Comparison of ENCODE assay signal across 30 cellular contexts in genomic region chr7:76408121-76408560, GRCh38. TPM values are rescaled to one million over a fixed set of nuclear protein-coding genes. Genes with fewer than 3 reads are reported as not detected.
"Had no signal": no experiment of that assay in that cellular context is flagged by ENCODE, and none has a peak within 500 bp of the region (broad histone marks: within the 10 kb centered on the region; RNA-seq: fewer than 3 reads in every experiment).

No MANE protein-coding gene starts in this region.

- H3K27ac Mint-ChIP-seq: activated naive CD4-positive, alpha-beta T cell treated with anti-CD3 and anti-CD28 coated beads, Interleukin-2, amount 50 U/mL, for 24 hours; activated naive CD8-positive, alpha-beta T cell treated with anti-CD3 and anti-CD28 coated beads, Interleukin-2, amount 50 U/mL, for 24 hours; activated T-helper 2 cell treated with anti-CD3 and anti-CD28 coated beads, Interferon-gamma antibody, Interleukin-2, Interleukin-4, amounts not matched to agents 10 μg/mL and 5 μg/mL and 100 μg/mL, durations not matched to agents 14 hours and 24 hours and 36 hours; effector memory CD8-positive, alpha-beta T cell; mesothelial cell of epicardium; stimulated activated memory B cell treated with anti-CD40 and anti-IgM and Interleukin-4, amounts not matched to agents 10 μg/mL and 1 μg/mL and 100 μg/mL, for 72 hours; T-helper 2 cell treated with Interferon-gamma antibody and Interleukin-4, amounts not matched to agents 5 μg/mL and 100 μg/mL, for 36 hours had no signal

- H3K36me3 Mint-ChIP-seq: activated naive CD4-positive, alpha-beta T cell treated with anti-CD3 and anti-CD28 coated beads, Interleukin-2, amount 50 U/mL, for 24 hours; mesothelial cell of epicardium; naive B cell; stimulated activated memory B cell treated with anti-CD40 and anti-IgM and Interleukin-4, amounts not matched to agents 10 μg/mL and 1 μg/mL and 100 μg/mL, for 72 hours had no signal

- H3K4me3 Mint-ChIP-seq: activated CD8-positive, alpha-beta T cell treated with anti-CD3 and anti-CD28 coated beads for 36 hours; activated naive CD4-positive, alpha-beta T cell treated with anti-CD3 and anti-CD28 coated beads, Interleukin-2, amount 50 U/mL, for 24 hours; activated naive CD8-positive, alpha-beta T cell treated with anti-CD3 and anti-CD28 coated beads, Interleukin-2, amount 50 U/mL, for 24 hours; effector memory CD8-positive, alpha-beta T cell; naive B cell; stimulated activated memory B cell treated with anti-CD40 and anti-IgM and Interleukin-4, amounts not matched to agents 10 μg/mL and 1 μg/mL and 100 μg/mL, for 72 hours; T-helper 2 cell treated with Interferon-gamma antibody and Interleukin-4, amounts not matched to agents 5 μg/mL and 100 μg/mL, for 36 hours had no signal

- ATAC-seq: activated CD4-positive, CD25-positive, alpha-beta regulatory T cell treated with anti-CD3 and anti-CD28 coated beads, Interleukin-2, amount 50 U/mL, for 24 hours; activated CD8-positive, alpha-beta T cell treated with anti-CD3 and anti-CD28 coated beads for 36 hours; activated naive CD8-positive, alpha-beta T cell treated with anti-CD3 and anti-CD28 coated beads, Interleukin-2, amount 50 U/mL, for 24 hours; effector memory CD8-positive, alpha-beta T cell; gastroesophageal sphincter; left colon; stimulated activated memory B cell treated with anti-CD40 and anti-IgM and Interleukin-4, amounts not matched to agents 10 μg/mL and 1 μg/mL and 100 μg/mL, for 72 hours had no signal

- H3K27me3 ChIP-seq: suprapubic skin had no signal

- H3K36me3 ChIP-seq: gastroesophageal sphincter, suprapubic skin, tibial artery had no signal

- H3K27me3 Mint-ChIP-seq: activated CD8-positive, alpha-beta T cell treated with anti-CD3 and anti-CD28 coated beads for 36 hours; activated naive CD4-positive, alpha-beta T cell treated with anti-CD3 and anti-CD28 coated beads, Interleukin-2, amount 50 U/mL, for 24 hours; stimulated activated memory B cell treated with anti-CD40 and anti-IgM and Interleukin-4, amounts not matched to agents 10 μg/mL and 1 μg/mL and 100 μg/mL, for 72 hours had no signal

- DNase-seq: activated CD4-positive, alpha-beta T cell treated with anti-CD3 and anti-CD28 coated beads, Interleukin-2, amount 50 U/mL, for 1 hour; activated CD8-positive, alpha-beta T cell treated with anti-CD3 and anti-CD28 coated beads for 36 hours; activated naive CD8-positive, alpha-beta T cell treated with anti-CD3 and anti-CD28 coated beads, Interleukin-2, amount 50 U/mL, for 24 hours; activated T-cell treated with anti-CD3 and anti-CD28 coated beads, Interleukin-2, amount 50 U/mL, for 48 hours; amygdala; caudate nucleus; cortex of kidney; effector memory CD8-positive, alpha-beta T cell; head of caudate nucleus; hippocampal formation; kidney; left colon; naive B cell; occipital lobe; posterior cingulate gyrus; right cardiac atrium; stimulated activated CD4-positive, alpha-beta T cell treated with anti-CD3 and anti-CD28 coated beads, Interleukin-12 subunit alpha, Interleukin-12 subunit beta, amount 100 ng/mL, for 4 hours; stimulated activated CD4-positive, alpha-beta T cell treated with anti-CD3 and anti-CD28 coated beads, Interleukin-4, amount 100 ng/mL, for 1 hour; T-helper 1 cell; tibial artery had no signal

- H3K9me3 ChIP-seq: gastroesophageal sphincter, suprapubic skin, tibial artery had no signal

- H3K9me3 Mint-ChIP-seq: activated CD8-positive, alpha-beta T cell treated with anti-CD3 and anti-CD28 coated beads for 36 hours; activated naive CD4-positive, alpha-beta T cell treated with anti-CD3 and anti-CD28 coated beads, Interleukin-2, amount 50 U/mL, for 24 hours; activated naive CD8-positive, alpha-beta T cell treated with anti-CD3 and anti-CD28 coated beads, Interleukin-2, amount 50 U/mL, for 24 hours; activated T-helper 2 cell treated with anti-CD3 and anti-CD28 coated beads, Interferon-gamma antibody, Interleukin-2, Interleukin-4, amounts not matched to agents 10 μg/mL and 5 μg/mL and 100 μg/mL, durations not matched to agents 14 hours and 24 hours and 36 hours; effector memory CD8-positive, alpha-beta T cell; mesothelial cell of epicardium; naive B cell; stimulated activated memory B cell treated with anti-CD40 and anti-IgM and Interleukin-4, amounts not matched to agents 10 μg/mL and 1 μg/mL and 100 μg/mL, for 72 hours; T-helper 2 cell treated with Interferon-gamma antibody and Interleukin-4, amounts not matched to agents 5 μg/mL and 100 μg/mL, for 36 hours had no signal

- H3K4me3 ChIP-seq: gastroesophageal sphincter, suprapubic skin, tibial artery had no signal

- H3K4me1 ChIP-seq: gastroesophageal sphincter, suprapubic skin, tibial artery had no signal

RNA-seq across cellular contexts. Expression of gene ZP3, which starts 16.6 kb away (rescaled TPM):
- total RNA-seq: chondrocyte, skeletal muscle tissue had no signal
